In the genomic region with DNA sequence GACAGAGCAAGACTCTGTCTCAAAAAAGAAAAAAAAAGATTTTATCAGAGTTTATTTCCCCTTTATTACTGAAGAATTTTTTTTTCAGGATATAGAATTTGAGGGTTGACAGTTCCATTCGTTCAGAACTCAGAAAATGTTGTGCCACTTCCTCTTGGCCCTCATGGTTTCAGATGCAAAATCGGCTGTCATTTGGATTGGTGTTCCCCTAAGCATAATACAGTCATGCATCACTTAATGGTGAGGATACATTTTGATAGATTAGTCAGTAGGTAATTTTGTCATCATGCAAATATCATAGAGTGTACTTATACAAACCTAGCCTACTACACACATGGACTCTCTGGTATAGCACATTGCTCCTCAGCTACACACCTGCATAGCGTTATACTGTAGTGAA, we compare ENCODE assay signal across 20 cellular contexts.
A peak's percentile ranks its signal among the peaks of the same experiment; 100 is the strongest.
DNase-seq lines count a peak whose midpoint lies in the region; ATAC-seq, FAIRE-seq and TF ChIP-seq lines count a peak whose summit lies in the region.
"Had no signal": no experiment of that assay in that cellular context is flagged by ENCODE, and none has a peak within 500 bp of the region (broad histone marks: within the 10 kb centered on the region; RNA-seq: fewer than 3 reads in every experiment).

No MANE protein-coding gene starts in this region.

- FAIRE-seq in HepG2 (lab: Jason Lieb, UNC): no peak
- FAIRE-seq: GM12891, H1 had no signal

- 8% methylated on average over 3 of the region's 3 CpGs for WGBS in HepG2 (ENCODE audit: low lambda C conversion rate)
- WGBS in right lobe of liver (ENCODE audit: insufficient coverage, low coverage, low lambda C conversion rate, missing lambda C conversion rate): 51% methylated on average over 3 of the region's 3 CpGs
- WGBS in prostate gland: 96% methylated on average over 3 of the region's 3 CpGs

- TF ChIP-seq RAD21 in HepG2 (CRISPR knock-in tag; IDR thresholded peaks at IDR 0.05): no peak

- in situ Hi-C loops in HepG2 (cut with HindIII; ENCODE audit: extremely low pct_ligation_motif_present, low pct_unique_long_range_greater_than_20kb): no loop called here

- H3K4me3 ChIP-seq in HepG2 (replicated peaks in 1 of 3; ENCODE audit: insufficient read depth in 1 of 3, low read depth in 2 of 3, low read length in 3 of 3): no peak overlapping the region
- no peak overlapping the region for H3K4me3 ChIP-seq in right lobe of liver
- H3K4me3 ChIP-seq in NB4 (ENCODE audit: low read depth, low read length): no peak overlapping the region
- H3K4me3 ChIP-seq in prostate gland: no peak overlapping the region
- H3K4me3 ChIP-seq: SJSA1 had no signal

- peaks cover 42% of the 10 kb centered on the region for H3K36me3 Mint-ChIP-seq in WTC11

- H3K79me2 ChIP-seq in HepG2 (ENCODE audit: insufficient read depth, low read length): no peaks in the 10 kb centered on the region

- H3K4me1 ChIP-seq in HepG2 (ENCODE audit: insufficient read depth, low read length): no peaks in the 10 kb centered on the region
- H3K4me1 ChIP-seq in right lobe of liver: no peaks in the 10 kb centered on the region
- H3K4me1 ChIP-seq in prostate gland (replicated peaks): no peaks in the 10 kb centered on the region
- H3K4me1 ChIP-seq: SJSA1 had no signal

- DNase-seq in HepG2 (ENCODE audit: low spot score): no peak
- DNase-seq in right lobe of liver: no peak
- peak; percentile 10 for DNase-seq in NB4 (ENCODE audit: low read depth)
- no peak for DNase-seq in WTC11 (ENCODE audit: low spot score)
- no peak for DNase-seq in prostate gland (ENCODE audit: low spot score)
- no peak for DNase-seq in activated naive CD4-positive, alpha-beta T cell treated with anti-CD3 and anti-CD28 coated beads, Interleukin-2, amount 50 U/mL, for 16 hours
- DNase-seq: CD4-positive, alpha-beta T cell; COR-L47; DND-41; KG1; NCI-H1105; NCI-H1694 treated with DMSO at 0.1 percent for 48 hours; NCI-H2081 treated with DMSO at 0.1 percent for 48 hours; NCI-H69; T-helper 1 cell had no signal

- H3K9me3 Mint-ChIP-seq in WTC11: peaks cover 56% of the 10 kb centered on the region

- no peaks in the 10 kb centered on the region for H3K36me3 ChIP-seq in HepG2 (replicated peaks in 1 of 2; ENCODE audit: control insufficient read depth in 1 of 2, insufficient read depth in 2 of 2, low read length in 2 of 2)
- H3K36me3 ChIP-seq in right lobe of liver: no peaks in the 10 kb centered on the region
- H3K36me3 ChIP-seq in prostate gland: no peaks in the 10 kb centered on the region
- H3K36me3 ChIP-seq: SJSA1 had no signal

- CTCF ChIA-PET in HepG2 (lab: Yijun Ruan, JAX; ENCODE audit: low intra/inter-chr PET ratio, low total read pairs): no interaction called here
- CTCF ChIA-PET in WTC11 (lab: Charles Lee): no interaction called here

- H3K27me3 Mint-ChIP-seq in WTC11 (ENCODE audit: low read depth): peaks cover 4% of the 10 kb centered on the region; the same call in 1 of the 2 replicates

- POLR2A ChIA-PET in HepG2 (lab: Yijun Ruan, JAX): no interaction called here
- POLR2A ChIA-PET in WTC11 (lab: Charles Lee): no interaction called here

- peaks cover 3% of the 10 kb centered on the region for H3K4me1 Mint-ChIP-seq in WTC11

- H4K20me1 ChIP-seq in HepG2 (ENCODE audit: insufficient read depth, low read length): no peaks in the 10 kb centered on the region

- no peak overlapping the region for H2AFZ ChIP-seq in HepG2 (ENCODE audit: low read length)

- H3K27ac ChIP-seq in HepG2 (ENCODE audit: extremely low read length, insufficient read depth, low read length) (no peak overlapping the region), right lobe of liver (no peak overlapping the region), prostate gland (no peak overlapping the region)
- H3K27ac ChIP-seq: SJSA1 had no signal

- no peak overlapping the region for H3K4me2 ChIP-seq in HepG2 (ENCODE audit: low read depth, low read length)

- ATAC-seq in HepG2 (no peak), right lobe of liver (no peak), WTC11 (no peak), GM18498 (IDR thresholded peaks at IDR 0.05; ENCODE audit: unreplicated experiment) (no peak)
- ATAC-seq: Right ventricle myocardium inferior had no signal

- H3K4me3 Mint-ChIP-seq in WTC11: no peak overlapping the region
- H3K4me3 Mint-ChIP-seq: CD4-positive, alpha-beta T cell had no signal

- H3K9me3 ChIP-seq in HepG2 (ENCODE audit: low read length) (peaks cover 12% of the 10 kb centered on the region), right lobe of liver (no peaks in the 10 kb centered on the region), prostate gland (no peaks in the 10 kb centered on the region)

- no peak overlapping the region for H3K9ac ChIP-seq in HepG2 (ENCODE audit: insufficient read depth, low read depth, low read length)

- no peak for TF ChIP-seq EP300 in HepG2 (IDR thresholded peaks at IDR 0.05; ENCODE audit: low read depth in 2 of 2, low read length in 2 of 2)
- TF ChIP-seq EP300 in HepG2 (CRISPR knock-in tag; IDR thresholded peaks at IDR 0.05; ENCODE audit: borderline replicate concordance): no peak

- TF ChIP-seq CTCF in HepG2 (CRISPR knock-in tag; IDR thresholded peaks at IDR 0.05) (no peak), right lobe of liver (IDR thresholded peaks at IDR 0.05) (no peak), NB4 (IDR thresholded peaks at IDR 0.05; ENCODE audit: low read depth, low read length) (no peak), WTC11 (IDR thresholded peaks at IDR 0.05) (no peak), prostate gland (IDR thresholded peaks at IDR 0.05) (no peak)

- peaks cover 0 to 6% of the 10 kb centered on the region in 2 experiments; a peak in 3 of 5 replicates for H3K27me3 ChIP-seq in HepG2 (ENCODE audit: control insufficient read depth in 1 of 2, insufficient read depth in 2 of 2, low read length in 2 of 2)
- H3K27me3 ChIP-seq in right lobe of liver: no peaks in the 10 kb centered on the region
- no peaks in the 10 kb centered on the region for H3K27me3 ChIP-seq in prostate gland (replicated peaks; ENCODE audit: insufficient read depth)
- H3K27me3 ChIP-seq: SJSA1 had no signal

- TF ChIP-seq POLR2A in HepG2 (IDR thresholded peaks at IDR 0.05; ENCODE audit: insufficient read depth in 1 of 2, low read depth in 2 of 2, low read length in 2 of 2) (no peak), right lobe of liver (IDR thresholded peaks at IDR 0.05) (no peak), NB4 (IDR thresholded peaks at IDR 0.05; ENCODE audit: extremely low read depth, insufficient read length) (no peak), prostate gland (IDR thresholded peaks at IDR 0.05) (no peak)

- no peak overlapping the region for H3K27ac Mint-ChIP-seq in WTC11
- H3K27ac Mint-ChIP-seq: CD4-positive, alpha-beta T cell had no signal

- intact Hi-C loops in HepG2 (cut with micrococcal nuclease; ENCODE audit: unreplicated experiment): no loop called here
- intact Hi-C loops in right lobe of liver (cut with DNase I): no loop called here
- intact Hi-C loops in prostate gland (cut with DNase I): no loop called here

- BruUV-seq in HepG2 (replicated peaks; lab: Mats Ljungman, UMichigan): no TSS peak

TF ChIP-seq in HepG2, 621 proteins besides CTCF, POLR2A, EP300 and RAD21:
- TF ChIP-seq FOSL1 (CRISPR knock-in tag; IDR thresholded peaks at IDR 0.05; ENCODE audit: borderline replicate concordance) (no peak), MNT (IDR thresholded peaks at IDR 0.05) (peak; percentile 27; the same call in 1 of the 2 replicates), ZNF317 (CRISPR knock-in tag; IDR thresholded peaks at IDR 0.05) (peak; percentile 99)

TF ChIP-seq in WTC11, 78 proteins besides CTCF, POLR2A, EP300 and RAD21:
- TF ChIP-seq ZNF317 (CRISPR knock-in tag; IDR thresholded peaks at IDR 0.05; ENCODE audit: borderline replicate concordance, low read depth) (peak; percentile 98), SMAD4 (CRISPR knock-in tag; IDR thresholded peaks at IDR 0.05) (no peak)
TF ChIP-seq in WTC11: peak in this region for 1.

Comparison
In these comparisons a context has a peak if more than half of its experiments do, and no peak if none do; other contexts are left out.
1. Of the 50 proteins assayed by ChIP-seq in both HepG2 and WTC11: peak only in HepG2: none; only in WTC11: none; in both: ZNF317; in neither: 49.